Comparison of ENCODE assay signal across 1 cellular context in genomic region chr21:41951876-41952567, GRCh38.
TF ChIP-seq lines count a peak whose summit lies in the region.

No MANE protein-coding gene starts in this region.

TF ChIP-seq in GM23338, 12 proteins besides CTCF, POLR2A, EP300 and RAD21 (continued from another document):
- no peak for TF ChIP-seq ZNF462 (CRISPR knock-in tag; IDR thresholded peaks at IDR 0.05)
